In genomic region chr6:31169123-31169857, GRCh38 we compare ENCODE assay signal across 26 cellular contexts. TPM values are rescaled to one million over a fixed set of nuclear protein-coding genes. Genes with fewer than 3 reads are reported as not detected.
DNase-seq lines count a peak whose midpoint lies in the region; FAIRE-seq and TF ChIP-seq lines count a peak whose summit lies in the region.
"Had no signal": no experiment of that assay in that cellular context is flagged by ENCODE, and none has a peak within 500 bp of the region (broad histone marks: within the 10 kb centered on the region; RNA-seq: fewer than 3 reads in every experiment).

No MANE protein-coding gene starts in this region.

- H3K4me3 ChIP-seq in H1 (ENCODE audit: extremely low read depth in 1 of 4, insufficient read depth in 2 of 4, low read depth in 3 of 4, low read length in 4 of 4) (peak overlapping the region; percentile 70 to 92 (median 80)), stomach (no peak overlapping the region), mesenchymal stem cell (ENCODE audit: insufficient read depth in 1 of 2, low read depth in 1 of 2, low read length in 2 of 2) (no peak overlapping the region)
- H3K4me3 ChIP-seq: heart right ventricle, mucosa of descending colon, upper lobe of right lung had no signal

- H4K91ac ChIP-seq in H1 (replicated peaks; ENCODE audit: insufficient read length, low read length), result peak overlapping the region; percentile 69
- H4K91ac ChIP-seq in mesenchymal stem cell (ENCODE audit: low read length), result no peak overlapping the region

- FAIRE-seq in H1 (lab: Jason Lieb, UNC), result no peak

- no peak overlapping the region for H3K4ac ChIP-seq in H1 (replicated peaks; ENCODE audit: insufficient read length, low read depth, low read length)
- no peak overlapping the region for H3K4ac ChIP-seq in mesenchymal stem cell (ENCODE audit: low read depth in 1 of 2, low read length in 2 of 2)

- H3K23ac ChIP-seq in H1 (ENCODE audit: insufficient read length) (no peak overlapping the region), mesenchymal stem cell (ENCODE audit: low read length in 2 of 2) (no peak overlapping the region)

- H2BK12ac ChIP-seq in H1 (ENCODE audit: low read depth, low read length) (0 out of 2 replicates have a peak overlapping the region, but pooled peaks have one; percentile 30), mesenchymal stem cell (ENCODE audit: low read length in 2 of 2) (no peak overlapping the region)

- H4K8ac ChIP-seq in H1 (ENCODE audit: extremely low read depth, insufficient read depth, low read length) (no peak overlapping the region; the same call in 1 of the 2 replicates), mesenchymal stem cell (ENCODE audit: low read length) (no peak overlapping the region)

- TF ChIP-seq POLR2A in H1 (IDR thresholded peaks at IDR 0.05; ENCODE audit: control extremely low read depth in 1 of 2, low read depth in 2 of 2, low read length in 2 of 2) (peak in 1 of 2 experiments; percentile 33; a peak in 2 of 3 replicates), stomach (IDR thresholded peaks at IDR 0.05) (no peak)

- WGBS in H1 (ENCODE audit: extremely low coverage in 1 of 2, insufficient coverage in 1 of 2, insufficient read length in 1 of 2, insufficient replicate concordance in 2 of 2, low coverage in 1 of 2, low lambda C conversion rate in 2 of 2, missing lambda C conversion rate in 1 of 2), 2 experiments, result 4% methylated on average over 10 of the region's 10 CpGs; no CpG with 5 or more reads in 1 of the 2 experiments
- WGBS in stomach, 5 donors, result 58 to 71% (median 65%) methylated on average over 10 of the region's 10 CpGs
- 53% methylated on average over 8 of the region's 10 CpGs for WGBS in mesenchymal stem cell

- peaks cover 7 to 22% of the 10 kb centered on the region in 2 experiments for H4K20me1 ChIP-seq in H1 (replicated peaks in 1 of 2; ENCODE audit: control insufficient read depth in 1 of 2, insufficient read depth in 2 of 2, low read length in 2 of 2)

- no peak overlapping the region for H2AFZ ChIP-seq in H1 (ENCODE audit: low read length)
- H2AFZ ChIP-seq in mesenchymal stem cell (ENCODE audit: low read depth, low read length), result no peak overlapping the region

- H2BK120ac ChIP-seq in H1 (replicated peaks; ENCODE audit: low read depth, low read length), result peak overlapping the region; percentile 35
- no peak overlapping the region for H2BK120ac ChIP-seq in mesenchymal stem cell (ENCODE audit: low read depth, low read length)

- H3K23me2 ChIP-seq in H1 (ENCODE audit: low read depth, low read length), result peaks cover 13% of the 10 kb centered on the region

- peak overlapping the region; percentile 56 for H3K27ac Mint-ChIP-seq in activated naive CD4-positive, alpha-beta T cell treated with anti-CD3 and anti-CD28 coated beads, Interleukin-2, amount 10 ng/mL, durations not matched to agents 7 days and 5 days
- H3K27ac Mint-ChIP-seq in immature natural killer cell, result peak overlapping the region in 1 of 6 donors; percentile 58
- H3K27ac Mint-ChIP-seq: activated CD4-positive, alpha-beta T cell treated with anti-CD3 and anti-CD28 coated beads for 36 hours; stimulated activated naive CD8-positive, alpha-beta T cell treated with anti-CD3 and anti-CD28 coated beads, Interleukin-15, Interleukin-2, amounts not matched to agents 100 ng/mL and 50 ng/mL, for 24 hours had no signal

- DNase-seq in activated naive CD4-positive, alpha-beta T cell treated with anti-CD3 and anti-CD28 coated beads, Interleukin-2, amount 10 ng/mL, durations not matched to agents 7 days and 5 days, result no peak
- DNase-seq in activated naive CD4-positive, alpha-beta T cell (lab: John Stamatoyannopoulos, UW), result no peak
- DNase-seq in H1 (ENCODE audit: low read depth in 1 of 2, low spot score in 2 of 2) (no peak), stomach (no peak), mesenchymal stem cell (no peak), immature natural killer cell (no peak)
- DNase-seq: activated CD4-positive, alpha-beta T cell treated with anti-CD3 and anti-CD28 coated beads for 36 hours; activated effector memory CD4-positive, alpha-beta T cell treated with anti-CD3 and anti-CD28 coated beads, Interleukin-2, amount 50 U/mL, for 16 hours; cerebellar nuclear complex; heart right ventricle; Karpas-422; mucosa of descending colon; NCI-H1092 treated with DMSO at 0.1 percent for 48 hours; NCI-H2081 treated with DMSO at 0.1 percent for 48 hours; NCI-H526; nucleus accumbens; right cardiac atrium; SK-N-SH; T1000; upper lobe of right lung had no signal

- H2AK5ac ChIP-seq in H1 (ENCODE audit: low read depth, low read length) (no peak overlapping the region), mesenchymal stem cell (ENCODE audit: low read length, severe bottlenecking) (no peak overlapping the region)

- H4K5ac ChIP-seq in H1 (ENCODE audit: insufficient read length, low read depth, low read length), result peak overlapping the region; percentile 34

- no peaks in the 10 kb centered on the region for H3K27me3 Mint-ChIP-seq in activated naive CD4-positive, alpha-beta T cell treated with anti-CD3 and anti-CD28 coated beads, Interleukin-2, amount 10 ng/mL, durations not matched to agents 7 days and 5 days
- no peaks in the 10 kb centered on the region for H3K27me3 Mint-ChIP-seq in immature natural killer cell (ENCODE audit: low read depth in 3 of 3)
- H3K27me3 Mint-ChIP-seq: activated CD4-positive, alpha-beta T cell treated with anti-CD3 and anti-CD28 coated beads for 36 hours; stimulated activated naive CD8-positive, alpha-beta T cell treated with anti-CD3 and anti-CD28 coated beads, Interleukin-15, Interleukin-2, amounts not matched to agents 100 ng/mL and 50 ng/mL, for 24 hours had no signal

- H2BK15ac ChIP-seq in H1 (ENCODE audit: low read length), result no peak overlapping the region
- H2BK15ac ChIP-seq in mesenchymal stem cell (ENCODE audit: low read depth, poor library complexity, severe bottlenecking), result no peak overlapping the region

- H3K4me1 ChIP-seq in H1 (replicated peaks in 1 of 4; ENCODE audit: control insufficient read depth in 3 of 4, insufficient read depth in 4 of 4, low read length in 3 of 4), result peaks cover 19 to 36% (median 27%) of the 10 kb centered on the region in 4 experiments
- peaks cover 0 to 41% (median 16%) of the 10 kb centered on the region in 4 donors for H3K4me1 ChIP-seq in stomach
- H3K4me1 ChIP-seq in mesenchymal stem cell (ENCODE audit: control insufficient read depth, insufficient read depth, low read depth, low read length), result peaks cover 15% of the 10 kb centered on the region
- H3K4me1 ChIP-seq: upper lobe of right lung had no signal

- peak overlapping the region; percentile 72 to 80 (median 78) for H3K9ac ChIP-seq in H1 (replicated peaks in 1 of 4; ENCODE audit: extremely low read depth in 1 of 4, low read depth in 3 of 4, low read length in 3 of 4)
- H3K9ac ChIP-seq in mesenchymal stem cell (ENCODE audit: low read length), result no peak overlapping the region
- H3K9ac ChIP-seq: SK-N-SH had no signal

- H3K4me3 Mint-ChIP-seq in activated naive CD4-positive, alpha-beta T cell treated with anti-CD3 and anti-CD28 coated beads, Interleukin-2, amount 10 ng/mL, durations not matched to agents 7 days and 5 days, result no peak overlapping the region
- H3K4me3 Mint-ChIP-seq in immature natural killer cell, result no peak overlapping the region
- H3K4me3 Mint-ChIP-seq: activated CD4-positive, alpha-beta T cell treated with anti-CD3 and anti-CD28 coated beads for 36 hours; stimulated activated naive CD8-positive, alpha-beta T cell treated with anti-CD3 and anti-CD28 coated beads, Interleukin-15, Interleukin-2, amounts not matched to agents 100 ng/mL and 50 ng/mL, for 24 hours had no signal

- no peaks in the 10 kb centered on the region for H3K4me1 Mint-ChIP-seq in activated naive CD4-positive, alpha-beta T cell treated with anti-CD3 and anti-CD28 coated beads, Interleukin-2, amount 10 ng/mL, durations not matched to agents 7 days and 5 days
- H3K4me1 Mint-ChIP-seq in immature natural killer cell, result no peaks in the 10 kb centered on the region

- H3K27ac ChIP-seq in H1 (ENCODE audit: low read depth, low read length), result peak overlapping the region; percentile 77; the same call in 1 of the 2 replicates
- peak overlapping the region in 4 of 5 donors; percentile 25 to 68 (median 43) for H3K27ac ChIP-seq in stomach
- H3K27ac ChIP-seq in mesenchymal stem cell (ENCODE audit: low read length, poor library complexity, severe bottlenecking), result no peak overlapping the region
- H3K27ac ChIP-seq: C4-2B, heart right ventricle, HL-60, upper lobe of right lung had no signal

- peak overlapping the region; percentile 27 for H3K56ac ChIP-seq in H1 (replicated peaks; ENCODE audit: insufficient read length, low read depth, low read length)

- intact Hi-C loops in stomach (cut with DNase I; ENCODE audit: low total_unique reads), result no loop called here

- TF ChIP-seq CTCF in H1 (IDR thresholded peaks at IDR 0.05; ENCODE audit: control extremely low read depth in 1 of 3, insufficient read depth in 1 of 3, low read depth in 1 of 3, low read length in 3 of 3) (no peak), stomach (IDR thresholded peaks at IDR 0.05) (no peak)

- H3K9me3 ChIP-seq in H1 (ENCODE audit: insufficient read depth in 2 of 2, low read depth in 1 of 2, low read length in 1 of 2), result no peaks in the 10 kb centered on the region
- no peaks in the 10 kb centered on the region for H3K9me3 ChIP-seq in stomach
- H3K9me3 ChIP-seq in mesenchymal stem cell (ENCODE audit: control insufficient read depth, low read length), result no peaks in the 10 kb centered on the region
- H3K9me3 ChIP-seq: heart right ventricle, mucosa of descending colon, SK-N-SH, upper lobe of right lung had no signal

- TF ChIP-seq RAD21 in H1 (IDR thresholded peaks at IDR 0.05 in 1 of 2, conservative IDR thresholded peaks at IDR 0.05 in 1 of 2; ENCODE audit: low read depth in 2 of 2, low read length in 2 of 2), result no peak

- H2BK5ac ChIP-seq in H1 (ENCODE audit: low read depth, low read length) (peak overlapping the region; percentile 89), mesenchymal stem cell (ENCODE audit: low read depth, low read length, poor library complexity, severe bottlenecking) (no peak overlapping the region)

- H3K79me2 ChIP-seq in H1 (ENCODE audit: control insufficient read depth in 1 of 2, insufficient read depth in 2 of 2, low read length in 2 of 2), result peaks cover 23 to 66% of the 10 kb centered on the region in 2 experiments

- H2BK20ac ChIP-seq in H1 (ENCODE audit: low read length), result no peak overlapping the region

- H3K14ac ChIP-seq in H1 (ENCODE audit: insufficient read length), result peak overlapping the region; percentile 90
- H3K14ac ChIP-seq in mesenchymal stem cell (ENCODE audit: low read length in 2 of 2), result no peak overlapping the region

- POLR2A ChIA-PET in H1 (lab: Charles Lee; ENCODE audit: partially characterized antibody), result interaction anchor here (0.5 to 68.5 kb wide), 11 partner anchors 1 to 1160 kb away, joined by 3 to 2251 read pairs (median 3); partner anchors contain the start of genes CCHCR1, CDSN, GTF2H4 and POU5F1

- H3K79me1 ChIP-seq in H1 (ENCODE audit: low read depth, low read length) (peaks cover 8% of the 10 kb centered on the region), mesenchymal stem cell (replicated peaks; ENCODE audit: low read length, poor library complexity, severe bottlenecking) (peaks cover 38% of the 10 kb centered on the region)

- TF ChIP-seq EP300 in H1 (IDR thresholded peaks at IDR 0.05; ENCODE audit: borderline replicate concordance in 1 of 2, low read depth in 2 of 2, low read length in 2 of 2), result no peak
- no peak for TF ChIP-seq EP300 in stomach (IDR thresholded peaks at IDR 0.05)

- H3K4me2 ChIP-seq in H1 (ENCODE audit: insufficient read depth in 1 of 2, low read depth in 2 of 2, low read length in 2 of 2) (peak overlapping the region; percentile 82 to 83), mesenchymal stem cell (ENCODE audit: low read length, poor library complexity, severe bottlenecking) (no peak overlapping the region)
- H3K4me2 ChIP-seq: SK-N-SH had no signal

- H3K36me3 Mint-ChIP-seq in activated naive CD4-positive, alpha-beta T cell treated with anti-CD3 and anti-CD28 coated beads, Interleukin-2, amount 10 ng/mL, durations not matched to agents 7 days and 5 days, result peaks cover 5% of the 10 kb centered on the region
- H3K36me3 Mint-ChIP-seq in immature natural killer cell, result no peaks in the 10 kb centered on the region

- H3K36me3 ChIP-seq in H1 (ENCODE audit: control insufficient read depth in 2 of 4, insufficient read depth in 4 of 4, low read length in 3 of 4) (peaks cover 9 to 17% (median 13%) of the 10 kb centered on the region in 4 experiments), stomach (peaks cover 0 to 34% (median 21%) of the 10 kb centered on the region in 4 donors), mesenchymal stem cell (ENCODE audit: control insufficient read depth in 1 of 2, insufficient read depth in 2 of 2, low read depth in 1 of 2, low read length in 2 of 2) (peaks cover 0 to 16% of the 10 kb centered on the region in 2 experiments)
- H3K36me3 ChIP-seq: upper lobe of right lung had no signal

- H3K18ac ChIP-seq in H1 (ENCODE audit: extremely low read depth, low read length), result peak overlapping the region; percentile 95
- no peak overlapping the region for H3K18ac ChIP-seq in mesenchymal stem cell (ENCODE audit: low read depth in 1 of 2, low read length in 2 of 2)

- no peaks in the 10 kb centered on the region for H3K9me3 Mint-ChIP-seq in activated naive CD4-positive, alpha-beta T cell treated with anti-CD3 and anti-CD28 coated beads, Interleukin-2, amount 10 ng/mL, durations not matched to agents 7 days and 5 days
- no peaks in the 10 kb centered on the region for H3K9me3 Mint-ChIP-seq in immature natural killer cell
- H3K9me3 Mint-ChIP-seq: stimulated activated naive CD8-positive, alpha-beta T cell treated with anti-CD3 and anti-CD28 coated beads, Interleukin-15, Interleukin-2, amounts not matched to agents 100 ng/mL and 50 ng/mL, for 24 hours had no signal

- no peaks in the 10 kb centered on the region for H3K27me3 ChIP-seq in H1 (replicated peaks in 1 of 4; ENCODE audit: control insufficient read depth in 3 of 4, extremely low read depth in 1 of 4, insufficient read depth in 3 of 4, low read length in 3 of 4)
- H3K27me3 ChIP-seq in stomach, result no peaks in the 10 kb centered on the region
- H3K27me3 ChIP-seq in mesenchymal stem cell (ENCODE audit: control insufficient read depth in 1 of 2, insufficient read depth in 1 of 2, low read length in 2 of 2), result peaks cover 0 to 16% of the 10 kb centered on the region in 2 experiments
- H3K27me3 ChIP-seq: heart right ventricle, upper lobe of right lung had no signal

- CTCF ChIA-PET in activated naive CD4-positive, alpha-beta T cell treated with anti-CD3 and anti-CD28 coated beads, Interleukin-2, amount 10 ng/mL, durations not matched to agents 7 days and 5 days (lab: Charles Lee), result no interaction called here
- CTCF ChIA-PET in H1 (lab: Charles Lee; ENCODE audit: partially characterized antibody), result interaction anchor here (0.6 to 5.9 kb wide), 13 partner anchors 8 to 99 kb away, joined by 3 to 56 read pairs (median 4); partner anchors contain the start of genes CCHCR1 and TCF19

RNA-seq across cellular contexts. Expression of gene POU5F1, which starts 1.2 kb away (rescaled TPM):
- 2,526 and 2,533 TPM in 2 replicates for total RNA-seq in H1 (2021; fragmentation: NEBNext Ultra II Directional; extraction: Animal tissue kit (Norgen Biotek cat#: 25700))
- 2,437 and 2,958 TPM in 2 replicates for polyA plus RNA-seq in H1 (2011; rRNA removed)
- 3,112 TPM for polyA plus RNA-seq in H1 (2011; cell fraction: cytosol; rRNA removed)
- polyA plus RNA-seq in H1 (2011; cell fraction: nucleus; rRNA removed), result 1,732 TPM
- 1,944 to 3,021 TPM (median 2,827 TPM) in 4 replicates for polyA plus RNA-seq in H1 (2012, experiment 1 of 2)
- 3,585 TPM for polyA plus RNA-seq in H1 (2012, experiment 2 of 2)
- 2,440 TPM for polyA plus RNA-seq in H1 (2013, experiment 1 of 2)
- polyA plus RNA-seq in H1 (2013, experiment 2 of 2), result 2,561 TPM
- polyA minus RNA-seq in H1 (2011; rRNA and poly(A)+ RNA removed), result 686 and 909 TPM in 2 replicates
- polyA minus RNA-seq in H1 (2011; cell fraction: cytosol; rRNA and poly(A)+ RNA removed), result 545 TPM
- 413 TPM for polyA minus RNA-seq in H1 (2011; cell fraction: nucleus; rRNA and poly(A)+ RNA removed)
- total RNA-seq in stomach, result 100 to 1,000 TPM in 2 of 5 donors, 10 to 100 TPM in 2, not detected in 1; 47.5 to 155 (median 113) TPM
- polyA plus RNA-seq in stomach, result 10 to 100 TPM in 1 of 3 donors, 1 to 10 TPM in 2; 2.6 to 13.0 (median 6.5) TPM
- polyA plus RNA-seq in mesenchymal stem cell (2013, experiment 1 of 2), result not detected
- not detected for polyA plus RNA-seq in mesenchymal stem cell (2013, experiment 2 of 2)
- under 1 TPM in 1 of 3 donors, not detected in 2; 0.15 TPM for polyA plus RNA-seq in immature natural killer cell
- total RNA-seq: A673, H4 had no signal
- polyA plus RNA-seq: SK-N-SH had no signal

RNA-seq across cellular contexts. Expression of gene TCF19, which starts 10.9 kb away (rescaled TPM):
- total RNA-seq in H1 (2021; fragmentation: NEBNext Ultra II Directional; extraction: Animal tissue kit (Norgen Biotek cat#: 25700)), result 10.0 and 11.0 TPM in 2 replicates
- polyA plus RNA-seq in H1 (2011; rRNA removed), result 7.2 and 12.5 TPM in 2 replicates
- 10.0 TPM for polyA plus RNA-seq in H1 (2011; cell fraction: cytosol; rRNA removed)
- polyA plus RNA-seq in H1 (2011; cell fraction: nucleus; rRNA removed), result 15.6 TPM
- 9.6 to 10.7 TPM (median 10.2 TPM) in 4 replicates for polyA plus RNA-seq in H1 (2012, experiment 1 of 2)
- 8.6 TPM for polyA plus RNA-seq in H1 (2012, experiment 2 of 2)
- polyA plus RNA-seq in H1 (2013, experiment 1 of 2), result 6.5 TPM
- polyA plus RNA-seq in H1 (2013, experiment 2 of 2), result 6.5 TPM
- polyA minus RNA-seq in H1 (2011; rRNA and poly(A)+ RNA removed), result 5.5 and 5.6 TPM in 2 replicates
- polyA minus RNA-seq in H1 (2011; cell fraction: cytosol; rRNA and poly(A)+ RNA removed), result 5.3 TPM
- polyA minus RNA-seq in H1 (2011; cell fraction: nucleus; rRNA and poly(A)+ RNA removed), result 5.4 TPM
- 10 to 100 TPM in 1 of 5 donors, 1 to 10 TPM in 4; 5.8 to 16.1 (median 7.1) TPM for total RNA-seq in stomach
- polyA plus RNA-seq in stomach, result 1 to 10 TPM; 5.0 to 7.7 (median 7.7) TPM
- polyA plus RNA-seq in mesenchymal stem cell (2013, experiment 1 of 2), result 3.1 TPM
- 3.3 TPM for polyA plus RNA-seq in mesenchymal stem cell (2013, experiment 2 of 2)
- 10 to 100 TPM in 2 of 3 donors, 1 to 10 TPM in 1; 9.4 to 13.7 (median 12.7) TPM for polyA plus RNA-seq in immature natural killer cell

RNA-seq across cellular contexts. Expression of gene CCHCR1, which starts 11.7 kb away (rescaled TPM):
- total RNA-seq in H1 (2021; fragmentation: NEBNext Ultra II Directional; extraction: Animal tissue kit (Norgen Biotek cat#: 25700)), result 38.0 and 38.2 TPM in 2 replicates
- 20.9 and 32.8 TPM in 2 replicates for polyA plus RNA-seq in H1 (2011; rRNA removed)
- polyA plus RNA-seq in H1 (2011; cell fraction: cytosol; rRNA removed), result 50.9 TPM
- polyA plus RNA-seq in H1 (2011; cell fraction: nucleus; rRNA removed), result 138 TPM
- 36.7 to 61.3 TPM (median 50.8 TPM) in 4 replicates for polyA plus RNA-seq in H1 (2012, experiment 1 of 2)
- polyA plus RNA-seq in H1 (2012, experiment 2 of 2), result 19.0 TPM
- 19.9 TPM for polyA plus RNA-seq in H1 (2013, experiment 1 of 2)
- polyA plus RNA-seq in H1 (2013, experiment 2 of 2), result 17.6 TPM
- polyA minus RNA-seq in H1 (2011; rRNA and poly(A)+ RNA removed), result 29.0 and 29.1 TPM in 2 replicates
- 20.8 TPM for polyA minus RNA-seq in H1 (2011; cell fraction: cytosol; rRNA and poly(A)+ RNA removed)
- polyA minus RNA-seq in H1 (2011; cell fraction: nucleus; rRNA and poly(A)+ RNA removed), result 43.1 TPM
- 100 to 1,000 TPM in 1 of 5 donors, 10 to 100 TPM in 3, 1 to 10 TPM in 1; 9.7 to 201 (median 24.5) TPM for total RNA-seq in stomach
- 10 to 100 TPM; 11.8 to 21.0 (median 12.3) TPM for polyA plus RNA-seq in stomach
- 4.9 TPM for polyA plus RNA-seq in mesenchymal stem cell (2013, experiment 1 of 2)
- polyA plus RNA-seq in mesenchymal stem cell (2013, experiment 2 of 2), result 4.5 TPM
- polyA plus RNA-seq in immature natural killer cell, result 1 to 10 TPM in 2 of 3 donors, under 1 TPM in 1; 0.42 to 6.1 (median 4.8) TPM

RNA-seq across cellular contexts. Expression of gene PSORS1C2, which starts 30.4 kb away (rescaled TPM):
- not detected in 2 replicates for total RNA-seq in H1 (2021; fragmentation: NEBNext Ultra II Directional; extraction: Animal tissue kit (Norgen Biotek cat#: 25700))
- polyA plus RNA-seq in H1 (2011; rRNA removed) (0.11 and 0.58 TPM in 2 replicates), stomach (1 to 10 TPM in 1 of 3 donors, not detected in 2; 1.6 TPM), immature natural killer cell (not detected)
- 0.39 TPM for polyA plus RNA-seq in H1 (2011; cell fraction: cytosol; rRNA removed)
- polyA plus RNA-seq in H1 (2011; cell fraction: nucleus; rRNA removed), result 1.4 TPM
- polyA plus RNA-seq in H1 (2012, experiment 1 of 2), result 0.52 to 0.62 TPM (median 0.57 TPM) in 3 of 4 replicates, not detected in the other
- polyA plus RNA-seq in H1 (2012, experiment 2 of 2), result 0.21 TPM
- 1.6 TPM for polyA plus RNA-seq in H1 (2013, experiment 1 of 2)
- 1.6 TPM for polyA plus RNA-seq in H1 (2013, experiment 2 of 2)
- not detected in 2 replicates for polyA minus RNA-seq in H1 (2011; rRNA and poly(A)+ RNA removed)
- not detected for polyA minus RNA-seq in H1 (2011; cell fraction: cytosol; rRNA and poly(A)+ RNA removed)
- polyA minus RNA-seq in H1 (2011; cell fraction: nucleus; rRNA and poly(A)+ RNA removed), result not detected
- under 1 TPM in 1 of 5 donors, not detected in 4; 0.73 TPM for total RNA-seq in stomach
- polyA plus RNA-seq in mesenchymal stem cell (2013, experiment 1 of 2), result not detected
- polyA plus RNA-seq in mesenchymal stem cell (2013, experiment 2 of 2), result not detected
- total RNA-seq: A673; activated CD4-positive, alpha-beta T cell treated with anti-CD3 and anti-CD28 coated beads for 36 hours; H4; heart right ventricle; mucosa of descending colon; OCI-LY7; right cardiac atrium; upper lobe of right lung had no signal
- polyA plus RNA-seq: heart right ventricle, right cardiac atrium, SK-N-SH had no signal

RNA-seq across cellular contexts. Expression of gene CDSN, which starts 49.0 kb away (rescaled TPM):
- total RNA-seq in H1 (2021; fragmentation: NEBNext Ultra II Directional; extraction: Animal tissue kit (Norgen Biotek cat#: 25700)), result not detected in 2 replicates
- polyA plus RNA-seq in H1 (2011; rRNA removed), result not detected in 2 replicates
- not detected for polyA plus RNA-seq in H1 (2011; cell fraction: cytosol; rRNA removed)
- polyA plus RNA-seq in H1 (2011; cell fraction: nucleus; rRNA removed), result not detected
- not detected in 4 replicates for polyA plus RNA-seq in H1 (2012, experiment 1 of 2)
- polyA plus RNA-seq in H1 (2012, experiment 2 of 2), result not detected
- not detected for polyA plus RNA-seq in H1 (2013, experiment 1 of 2)
- polyA plus RNA-seq in H1 (2013, experiment 2 of 2), result not detected
- polyA minus RNA-seq in H1 (2011; rRNA and poly(A)+ RNA removed), result not detected in 2 replicates
- polyA minus RNA-seq in H1 (2011; cell fraction: cytosol; rRNA and poly(A)+ RNA removed), result not detected
- polyA minus RNA-seq in H1 (2011; cell fraction: nucleus; rRNA and poly(A)+ RNA removed), result not detected
- total RNA-seq in stomach, result not detected
- under 1 TPM in 1 of 3 donors, not detected in 2; 0.05 TPM for polyA plus RNA-seq in stomach
- polyA plus RNA-seq in mesenchymal stem cell (2013, experiment 1 of 2), result not detected
- polyA plus RNA-seq in mesenchymal stem cell (2013, experiment 2 of 2), result not detected
- polyA plus RNA-seq in immature natural killer cell, result not detected
- total RNA-seq: A673; activated CD4-positive, alpha-beta T cell treated with anti-CD3 and anti-CD28 coated beads for 36 hours; H4; mucosa of descending colon; OCI-LY7; upper lobe of right lung had no signal

Comparison
In these comparisons a context has a peak if more than half of its experiments do, and no peak if none do; other contexts are left out.
1. H3K4me3 ChIP-seq: peak in H1 (4 of 4); none in stomach (0 of 4) and mesenchymal stem cell (0 of 2).
2. RNA of gene POU5F1, which starts 1.2 kb away (polyA plus RNA-seq): 1,732 to 3,585 TPM in H1; 2.6 to 13.0 TPM in stomach and 0.15 TPM in immature natural killer cell; every median in the first group is over 100 times any median in the second.